Comparison of ENCODE assay signal across 29 cellular contexts in the genomic region with DNA sequence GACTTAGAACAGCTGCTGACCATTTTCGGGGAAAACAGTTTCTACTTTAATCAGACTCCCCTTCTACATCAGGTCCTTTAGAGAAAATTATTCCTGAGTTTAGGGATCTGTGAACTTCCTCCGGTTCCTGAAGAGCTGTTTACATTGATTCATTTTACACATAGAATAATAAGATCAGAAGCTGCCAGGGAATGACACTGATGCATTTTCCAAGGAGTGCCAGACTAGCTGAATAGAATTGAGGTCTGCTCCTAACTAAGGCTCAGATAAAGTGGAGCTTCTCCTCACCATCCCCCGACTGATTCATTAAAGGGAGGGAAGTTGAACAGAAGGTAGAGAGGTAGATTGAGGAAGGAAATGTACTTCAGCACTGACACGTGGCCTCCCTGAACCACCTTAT.
"Had no signal": no experiment of that assay in that cellular context is flagged by ENCODE, and none has a peak within 500 bp of the region (broad histone marks: within the 10 kb centered on the region; RNA-seq: fewer than 3 reads in every experiment).

No MANE protein-coding gene starts in this region.

- DNase-seq: activated CD4-positive, alpha-beta memory T cell treated with anti-CD3 and anti-CD28 coated beads for 36 hours; activated CD4-positive, alpha-beta T cell treated with anti-CD3 and anti-CD28 coated beads for 36 hours; activated CD4-positive, alpha-beta T cell treated with anti-CD3 and anti-CD28 coated beads, Interleukin-2, amount 10 ng/mL, durations not matched to agents 24 days and 14 days; activated CD4-positive, CD25-positive, alpha-beta regulatory T cell; activated CD4-positive, CD25-positive, alpha-beta regulatory T cell treated with anti-CD3 and anti-CD28 coated beads, Interleukin-2, amount 50 U/mL, for 72 hours; activated CD8-positive, alpha-beta memory T cell treated with anti-CD3 and anti-CD28 coated beads, Interleukin-2, amount 10 ng/mL, durations not matched to agents 7 days and 5 days; activated CD8-positive, alpha-beta memory T cell treated with anti-CD3 and anti-CD28 coated beads, Interleukin-2, amount 50 U/mL, for 4 hours; activated CD8-positive, alpha-beta T cell treated with anti-CD3 and anti-CD28 coated beads, Interleukin-2, amount 10 ng/mL, durations not matched to agents 7 days and 5 days; activated effector memory CD4-positive, alpha-beta T cell treated with anti-CD3 and anti-CD28 coated beads, Interleukin-2, amount 50 U/mL, for 16 hours; activated naive CD4-positive, alpha-beta T cell; activated naive CD4-positive, alpha-beta T cell treated with anti-CD3 and anti-CD28 coated beads, Interleukin-2, amount 10 ng/mL, durations not matched to agents 7 days and 5 days; activated naive CD8-positive, alpha-beta T cell treated with anti-CD3 and anti-CD28 coated beads, Interleukin-2, amount 10 ng/mL, durations not matched to agents 7 days and 5 days; activated T-cell treated with anti-CD3 and anti-CD28 coated beads, Interleukin-2, amount 50 U/mL, for 1 hour; activated T-cell treated with anti-CD3 and anti-CD28 coated beads, Interleukin-2, amount 50 U/mL, for 48 hours; central memory CD4-positive, alpha-beta T cell; cerebellar nuclear complex; colonic mucosa; effector CD8-positive, alpha-beta T cell; foreskin fibroblast; head of caudate nucleus; T-helper 2 cell had no signal

- H3K27me3 Mint-ChIP-seq: activated CD4-positive, alpha-beta memory T cell treated with anti-CD3 and anti-CD28 coated beads for 36 hours; activated CD4-positive, alpha-beta T cell treated with anti-CD3 and anti-CD28 coated beads for 36 hours; activated CD4-positive, alpha-beta T cell treated with anti-CD3 and anti-CD28 coated beads, Interleukin-2, amount 10 ng/mL, durations not matched to agents 24 days and 14 days; activated CD8-positive, alpha-beta memory T cell treated with anti-CD3 and anti-CD28 coated beads, Interleukin-2, amount 10 ng/mL, durations not matched to agents 7 days and 5 days; activated naive CD4-positive, alpha-beta T cell treated with anti-CD3 and anti-CD28 coated beads, Interleukin-2, amount 10 ng/mL, durations not matched to agents 7 days and 5 days; activated naive CD8-positive, alpha-beta T cell treated with anti-CD3 and anti-CD28 coated beads, Interleukin-2, amount 10 ng/mL, durations not matched to agents 7 days and 5 days had no signal

- H3K9me3 Mint-ChIP-seq: activated CD4-positive, alpha-beta memory T cell treated with anti-CD3 and anti-CD28 coated beads for 36 hours; activated CD4-positive, alpha-beta T cell treated with anti-CD3 and anti-CD28 coated beads, Interleukin-2, amount 10 ng/mL, durations not matched to agents 24 days and 14 days; activated naive CD4-positive, alpha-beta T cell treated with anti-CD3 and anti-CD28 coated beads, Interleukin-2, amount 10 ng/mL, durations not matched to agents 7 days and 5 days; activated naive CD4-positive, alpha-beta T cell treated with anti-CD3 and anti-CD28 coated beads, Interleukin-2, amount 50 U/mL, for 72 hours; activated naive CD8-positive, alpha-beta T cell treated with anti-CD3 and anti-CD28 coated beads, Interleukin-2, amount 10 ng/mL, durations not matched to agents 7 days and 5 days; activated T-helper 1 cell treated with anti-CD3 and anti-CD28 coated beads, Interleukin-12 subunit alpha, Interleukin-12 subunit beta, Interleukin-2, Interleukin-4 antibody, amounts not matched to agents 30 ng/mL and 10 ng/mL and 1 ng/mL, durations not matched to agents 14 hours and 24 hours and 36 hours; activated T-helper 2 cell treated with anti-CD3 and anti-CD28 coated beads, Interferon-gamma antibody, Interleukin-2, Interleukin-4, amounts not matched to agents 10 μg/mL and 5 μg/mL and 100 μg/mL, durations not matched to agents 14 hours and 24 hours and 36 hours had no signal

- H3K36me3 Mint-ChIP-seq: activated naive CD4-positive, alpha-beta T cell treated with anti-CD3 and anti-CD28 coated beads, Interleukin-2, amount 50 U/mL, for 72 hours; brain had no signal

- H3K27me3 ChIP-seq: ascending aorta, breast epithelium, cardiac muscle cell, colonic mucosa had no signal

- H3K9me3 ChIP-seq: ascending aorta, breast epithelium, colonic mucosa had no signal

- H3K4me3 ChIP-seq: ascending aorta, breast epithelium, cardiac muscle cell, colonic mucosa had no signal

- H3K36me3 ChIP-seq: ascending aorta, breast epithelium, cardiac muscle cell, colonic mucosa had no signal

- H3K27ac Mint-ChIP-seq: activated CD4-positive, alpha-beta memory T cell treated with anti-CD3 and anti-CD28 coated beads for 36 hours; activated CD4-positive, alpha-beta T cell treated with anti-CD3 and anti-CD28 coated beads for 36 hours; activated CD4-positive, alpha-beta T cell treated with anti-CD3 and anti-CD28 coated beads, Interleukin-2, amount 10 ng/mL, durations not matched to agents 24 days and 14 days; activated CD8-positive, alpha-beta memory T cell treated with anti-CD3 and anti-CD28 coated beads, Interleukin-2, amount 10 ng/mL, durations not matched to agents 7 days and 5 days; activated CD8-positive, alpha-beta T cell treated with anti-CD3 and anti-CD28 coated beads, Interleukin-2, amount 10 ng/mL, durations not matched to agents 7 days and 5 days; activated naive CD4-positive, alpha-beta T cell treated with anti-CD3 and anti-CD28 coated beads, Interleukin-2, amount 10 ng/mL, durations not matched to agents 7 days and 5 days; activated naive CD4-positive, alpha-beta T cell treated with anti-CD3 and anti-CD28 coated beads, Interleukin-2, amount 50 U/mL, for 72 hours; activated naive CD8-positive, alpha-beta T cell treated with anti-CD3 and anti-CD28 coated beads, Interleukin-2, amount 10 ng/mL, durations not matched to agents 7 days and 5 days; activated T-helper 1 cell treated with anti-CD3 and anti-CD28 coated beads, Interleukin-12 subunit alpha, Interleukin-12 subunit beta, Interleukin-2, Interleukin-4 antibody, amounts not matched to agents 30 ng/mL and 10 ng/mL and 1 ng/mL, durations not matched to agents 14 hours and 24 hours and 36 hours; activated T-helper 2 cell treated with anti-CD3 and anti-CD28 coated beads, Interferon-gamma antibody, Interleukin-2, Interleukin-4, amounts not matched to agents 10 μg/mL and 5 μg/mL and 100 μg/mL, durations not matched to agents 14 hours and 24 hours and 36 hours; brain had no signal

- H3K4me3 Mint-ChIP-seq: activated CD4-positive, alpha-beta memory T cell treated with anti-CD3 and anti-CD28 coated beads for 36 hours; activated CD4-positive, alpha-beta T cell treated with anti-CD3 and anti-CD28 coated beads for 36 hours; activated CD4-positive, alpha-beta T cell treated with anti-CD3 and anti-CD28 coated beads, Interleukin-2, amount 10 ng/mL, durations not matched to agents 24 days and 14 days; activated CD8-positive, alpha-beta memory T cell treated with anti-CD3 and anti-CD28 coated beads, Interleukin-2, amount 10 ng/mL, durations not matched to agents 7 days and 5 days; activated CD8-positive, alpha-beta T cell treated with anti-CD3 and anti-CD28 coated beads, Interleukin-2, amount 10 ng/mL, durations not matched to agents 7 days and 5 days; activated naive CD4-positive, alpha-beta T cell treated with anti-CD3 and anti-CD28 coated beads, Interleukin-2, amount 10 ng/mL, durations not matched to agents 7 days and 5 days; activated naive CD8-positive, alpha-beta T cell treated with anti-CD3 and anti-CD28 coated beads, Interleukin-2, amount 10 ng/mL, durations not matched to agents 7 days and 5 days; activated T-helper 1 cell treated with anti-CD3 and anti-CD28 coated beads, Interleukin-12 subunit alpha, Interleukin-12 subunit beta, Interleukin-2, Interleukin-4 antibody, amounts not matched to agents 30 ng/mL and 10 ng/mL and 1 ng/mL, durations not matched to agents 14 hours and 24 hours and 36 hours; brain had no signal

- H3K27ac ChIP-seq: ascending aorta, breast epithelium, cardiac muscle cell, colonic mucosa had no signal

- ATAC-seq: activated CD4-positive, alpha-beta T cell treated with anti-CD3 and anti-CD28 coated beads for 36 hours; activated CD8-positive, alpha-beta memory T cell treated with anti-CD3 and anti-CD28 coated beads, Interleukin-2, amount 10 ng/mL, durations not matched to agents 7 days and 5 days; activated CD8-positive, alpha-beta T cell treated with anti-CD3 and anti-CD28 coated beads, Interleukin-2, amount 10 ng/mL, durations not matched to agents 7 days and 5 days; activated naive CD4-positive, alpha-beta T cell treated with anti-CD3 and anti-CD28 coated beads, Interleukin-2, amount 50 U/mL, for 72 hours; esophagus mucosa had no signal

- H3K4me1 ChIP-seq: ascending aorta, breast epithelium, colonic mucosa had no signal
